In genomic region chr5:111703662-111704061, GRCh38 we compare ENCODE assay signal across 9 cellular contexts. TPM values are rescaled to one million over a fixed set of nuclear protein-coding genes. Genes with fewer than 3 reads are reported as not detected.
DNase-seq lines count a peak whose midpoint lies in the region; ATAC-seq and TF ChIP-seq lines count a peak whose summit lies in the region.
"Had no signal": no experiment of that assay in that cellular context is flagged by ENCODE, and none has a peak within 500 bp of the region (broad histone marks: within the 10 kb centered on the region; RNA-seq: fewer than 3 reads in every experiment).

No MANE protein-coding gene starts in this region.

- no peak for DNase-seq in effector memory CD8-positive, alpha-beta T cell
- DNase-seq in DMS 273 (lab: John Stamatoyannopoulos, UW; ENCODE audit: unreplicated experiment) (no peak), HuH-7.5 (ENCODE audit: low spot score) (no peak), sciatic nerve (ENCODE audit: low spot score) (no peak), gastrocnemius medialis (no peak)

- no peaks in the 10 kb centered on the region for H3K36me3 ChIP-seq in gastrocnemius medialis

- H3K4me1 Mint-ChIP-seq in effector memory CD8-positive, alpha-beta T cell (ENCODE audit: low read depth in 2 of 2), result peaks cover 0 to 3% of the 10 kb centered on the region in 2 donors
- H3K4me1 Mint-ChIP-seq: activated T-helper 17 cell treated with anti-CD3 and anti-CD28 coated beads, Interleukin-2, amount 50 U/mL, for 72 hours had no signal

- H3K4me3 Mint-ChIP-seq in effector memory CD8-positive, alpha-beta T cell, result no peak overlapping the region
- H3K4me3 Mint-ChIP-seq: activated T-helper 17 cell treated with anti-CD3 and anti-CD28 coated beads, Interleukin-2, amount 50 U/mL, for 72 hours had no signal

- H3K4me3 ChIP-seq in gastrocnemius medialis, result no peak overlapping the region

- H3K27ac Mint-ChIP-seq in effector memory CD8-positive, alpha-beta T cell, result no peak overlapping the region
- H3K27ac Mint-ChIP-seq: activated T-helper 17 cell treated with anti-CD3 and anti-CD28 coated beads, Interleukin-2, amount 50 U/mL, for 72 hours had no signal

- H3K27me3 ChIP-seq in gastrocnemius medialis, result no peaks in the 10 kb centered on the region

- no peaks in the 10 kb centered on the region for H3K4me1 ChIP-seq in gastrocnemius medialis

- H3K9me3 ChIP-seq in gastrocnemius medialis, result no peaks in the 10 kb centered on the region

- TF ChIP-seq CTCF in gastrocnemius medialis (IDR thresholded peaks at IDR 0.05 in 4 of 5, conservative IDR thresholded peaks at IDR 0.05 in 1 of 5), result no peak

- peaks cover 8 to 12% of the 10 kb centered on the region in 2 donors for H3K27me3 Mint-ChIP-seq in effector memory CD8-positive, alpha-beta T cell

- in situ Hi-C loops in gastrocnemius medialis (cut with MboI; ENCODE audit: low sequenced_read_pairs in 4 of 4), result no loop called here

- H3K9me3 Mint-ChIP-seq in effector memory CD8-positive, alpha-beta T cell, result no peaks in the 10 kb centered on the region
- H3K9me3 Mint-ChIP-seq: activated T-helper 17 cell treated with anti-CD3 and anti-CD28 coated beads, Interleukin-2, amount 50 U/mL, for 72 hours had no signal

- no peaks in the 10 kb centered on the region for H3K36me3 Mint-ChIP-seq in effector memory CD8-positive, alpha-beta T cell (ENCODE audit: insufficient read depth)

- no peak overlapping the region for H3K27ac ChIP-seq in gastrocnemius medialis

- intact Hi-C loops in sciatic nerve (cut with DNase I) (no loop called here), gastrocnemius medialis (cut with DNase I; ENCODE audit: low total_unique reads) (no loop called here)

- no peak for TF ChIP-seq POLR2A in gastrocnemius medialis (IDR thresholded peaks at IDR 0.05)

- ATAC-seq in GM18520 (IDR thresholded peaks at IDR 0.05; ENCODE audit: unreplicated experiment), result peak; percentile 91
- ATAC-seq in GM21526 (IDR thresholded peaks at IDR 0.05; ENCODE audit: low FRiP score, unreplicated experiment), result peak; percentile 99
- ATAC-seq in HG03442 (IDR thresholded peaks at IDR 0.05; ENCODE audit: unreplicated experiment), result peak; percentile 97
- ATAC-seq in effector memory CD8-positive, alpha-beta T cell (replicated peaks), result peak; percentile 24
- ATAC-seq in sciatic nerve, result no peak
- no peak for ATAC-seq in gastrocnemius medialis
- ATAC-seq: activated T-helper 17 cell treated with anti-CD3 and anti-CD28 coated beads, Interleukin-2, amount 50 U/mL, for 72 hours had no signal

RNA-seq across cellular contexts. Expression of gene NREP, which starts 53.3 kb away (rescaled TPM):
- total RNA-seq in sciatic nerve (28.6 TPM), gastrocnemius medialis (1 to 10 TPM in 3 of 4 donors, under 1 TPM in 1; 0.85 to 2.9 (median 1.8) TPM)

Comparison
In these comparisons a context has a peak if more than half of its experiments do, and no peak if none do; other contexts are left out.
1. ATAC-seq: peak in GM18520 (single experiment), GM21526 (single experiment), HG03442 (single experiment) and effector memory CD8-positive, alpha-beta T cell (single experiment); none in sciatic nerve (single experiment) and gastrocnemius medialis (0 of 2).